In genomic region chr5:88675159-88675757, GRCh38 we compare ENCODE assay signal across 9 cellular contexts.
DNase-seq lines count a peak whose midpoint lies in the region; ATAC-seq, FAIRE-seq and TF ChIP-seq lines count a peak whose summit lies in the region.
"Had no signal": no experiment of that assay in that cellular context is flagged by ENCODE, and none has a peak within 500 bp of the region (broad histone marks: within the 10 kb centered on the region; RNA-seq: fewer than 3 reads in every experiment).

No MANE protein-coding gene starts in this region.

- H3K27ac Mint-ChIP-seq in GM23338: no peak overlapping the region

- no peaks in the 10 kb centered on the region for H3K36me3 ChIP-seq in GM23338 (ENCODE audit: insufficient read depth)
- no peaks in the 10 kb centered on the region for H3K36me3 ChIP-seq in brain microvascular endothelial cell (replicated peaks)
- H3K36me3 ChIP-seq in mucosa of rectum (ENCODE audit: control insufficient read depth in 2 of 2, insufficient read depth in 2 of 2, low read length in 2 of 2): no peaks in the 10 kb centered on the region

- H3K9me3 Mint-ChIP-seq in GM23338: no peaks in the 10 kb centered on the region

- H3K27me3 Mint-ChIP-seq in GM23338 (ENCODE audit: insufficient read depth, low read depth, poor library complexity): peaks cover 87% of the 10 kb centered on the region

- TF ChIP-seq CTCF in GM23338 (conservative IDR thresholded peaks at IDR 0.05; ENCODE audit: low read depth in 2 of 2) (no peak), brain microvascular endothelial cell (IDR thresholded peaks at IDR 0.05; ENCODE audit: low read depth, low read length, missing control alignments) (no peak)

- H3K27me3 ChIP-seq in GM23338 (ENCODE audit: insufficient read depth) (peaks cover 87% of the 10 kb centered on the region), brain microvascular endothelial cell (replicated peaks) (peaks cover 95% of the 10 kb centered on the region), mucosa of rectum (ENCODE audit: control insufficient read depth in 2 of 2, insufficient read depth in 2 of 2, low read length in 2 of 2) (peaks cover 63 to 87% of the 10 kb centered on the region in 2 donors)

- H3K4me1 ChIP-seq in GM23338 (ENCODE audit: insufficient read depth) (peaks cover 68% of the 10 kb centered on the region), mucosa of rectum (ENCODE audit: control insufficient read depth in 2 of 2, insufficient read depth in 2 of 2, low read length in 2 of 2) (peaks cover 10 to 14% of the 10 kb centered on the region in 2 donors)

- H3K4me3 ChIP-seq in GM23338: peak overlapping the region; percentile 60
- peak overlapping the region; percentile 62 for H3K4me3 ChIP-seq in brain microvascular endothelial cell (ENCODE audit: low read depth, low read length)
- peak overlapping the region; percentile 65 to 66 for H3K4me3 ChIP-seq in mucosa of rectum (ENCODE audit: low read length in 2 of 2)

- H3K9me3 ChIP-seq in mucosa of rectum (ENCODE audit: control insufficient read depth in 2 of 2, low read length in 2 of 2): no peaks in the 10 kb centered on the region

- no peaks in the 10 kb centered on the region; the same call in 1 of the 2 replicates for H4K20me1 ChIP-seq in GM23338 (replicated peaks; ENCODE audit: insufficient read depth)

- no peak for FAIRE-seq in HTR-8/SVneo (lab: Jason Lieb, UNC)
- FAIRE-seq: TTC549 had no signal

- peak overlapping the region; percentile 90 for H3K4me2 ChIP-seq in GM23338

- peak overlapping the region; percentile 83 for H3K4me3 Mint-ChIP-seq in GM23338

- no peaks in the 10 kb centered on the region; the same call in 2 of the 3 replicates for H3K36me3 Mint-ChIP-seq in GM23338 (ENCODE audit: low read depth)

- peaks cover 60% of the 10 kb centered on the region for H3K4me1 Mint-ChIP-seq in GM23338

- in situ Hi-C loops in brain microvascular endothelial cell (cut with HindIII; ENCODE audit: low pct_ligation_motif_present, low sequenced_read_pairs): no loop called here

- no peak for TF ChIP-seq POLR2A in GM18505 (IDR thresholded peaks at IDR 0.05; ENCODE audit: borderline replicate concordance, extremely low read depth, insufficient read depth, insufficient read length)

- H3F3A ChIP-seq in GM23338 (replicated peaks; ENCODE audit: low read depth): peaks cover 21% of the 10 kb centered on the region

- peak overlapping the region; percentile 63; the same call in 1 of the 2 replicates for H2AFZ ChIP-seq in GM23338

- H3K9ac ChIP-seq in mucosa of rectum (ENCODE audit: low read depth in 1 of 2, low read length in 2 of 2): no peak overlapping the region

- ATAC-seq in GM18505 (IDR thresholded peaks at IDR 0.05; ENCODE audit: unreplicated experiment) (peak; percentile 20), GM23338 (peak; percentile 7)

- no peaks in the 10 kb centered on the region for H3K79me2 ChIP-seq in GM23338 (replicated peaks; ENCODE audit: insufficient read depth)

- H3K9me2 ChIP-seq in GM23338 (ENCODE audit: insufficient read depth): no peaks in the 10 kb centered on the region

- no peak for DNase-seq in GM23338 (ENCODE audit: low spot score)
- peak; percentile 72 for DNase-seq in NCI-H2029 treated with DMSO at 0.1 percent for 48 hours (lab: John Stamatoyannopoulos, UW)
- DNase-seq in brain microvascular endothelial cell: no peak
- DNase-seq in HTR-8/SVneo (ENCODE audit: insufficient read length, low spot score): no peak
- DNase-seq in kidney tubule cell (ENCODE audit: low spot score): no peak
- no peak for DNase-seq in foreskin melanocyte

- H3K27ac ChIP-seq in GM23338 (ENCODE audit: low read depth) (no peak overlapping the region), brain microvascular endothelial cell (no peak overlapping the region), mucosa of rectum (ENCODE audit: low read depth in 2 of 2, low read length in 2 of 2) (peak overlapping the region in 1 of 2 donors; percentile 54)

TF ChIP-seq in GM23338, 12 proteins besides CTCF, POLR2A, EP300 and RAD21 (continues in another document):
- no peak for TF ChIP-seq NANOG (IDR thresholded peaks at IDR 0.05; ENCODE audit: borderline replicate concordance)
- no peak for TF ChIP-seq ZNF114 (CRISPR knock-in tag; IDR thresholded peaks at IDR 0.05)
- TF ChIP-seq ZNF462 (CRISPR knock-in tag; IDR thresholded peaks at IDR 0.05): no peak
- TF ChIP-seq, protein P1, sequence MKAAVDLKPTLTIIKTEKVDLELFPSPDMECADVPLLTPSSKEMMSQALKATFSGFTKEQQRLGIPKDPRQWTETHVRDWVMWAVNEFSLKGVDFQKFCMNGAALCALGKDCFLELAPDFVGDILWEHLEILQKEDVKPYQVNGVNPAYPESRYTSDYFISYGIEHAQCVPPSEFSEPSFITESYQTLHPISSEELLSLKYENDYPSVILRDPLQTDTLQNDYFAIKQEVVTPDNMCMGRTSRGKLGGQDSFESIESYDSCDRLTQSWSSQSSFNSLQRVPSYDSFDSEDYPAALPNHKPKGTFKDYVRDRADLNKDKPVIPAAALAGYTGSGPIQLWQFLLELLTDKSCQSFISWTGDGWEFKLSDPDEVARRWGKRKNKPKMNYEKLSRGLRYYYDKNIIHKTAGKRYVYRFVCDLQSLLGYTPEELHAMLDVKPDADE (IDR thresholded peaks at IDR 0.05): no peak
